In genomic region chr5:178208540-178209227, GRCh38 we compare ENCODE assay signal across 11 cellular contexts. TPM values are rescaled to one million over a fixed set of nuclear protein-coding genes. Genes with fewer than 3 reads are reported as not detected.
DNase-seq lines count a peak whose midpoint lies in the region; ATAC-seq and TF ChIP-seq lines count a peak whose summit lies in the region.
"Had no signal": no experiment of that assay in that cellular context is flagged by ENCODE, and none has a peak within 500 bp of the region (broad histone marks: within the 10 kb centered on the region; RNA-seq: fewer than 3 reads in every experiment).

No MANE protein-coding gene starts in this region.

- H3K23ac ChIP-seq in mesenchymal stem cell (ENCODE audit: low read length in 2 of 2): no peak overlapping the region

- CTCF ChIA-PET in BJ (lab: Yijun Ruan, JAX) (no interaction called here), WTC11 (lab: Charles Lee) (interaction anchor here (1.1 kb wide), 1 partner anchor 15 kb away, joined by 3 read pairs; no protein-coding TSS in a partner anchor)

- no peak overlapping the region for H3K18ac ChIP-seq in mesenchymal stem cell (ENCODE audit: low read depth in 1 of 2, low read length in 2 of 2)

- no peak overlapping the region for H3K4ac ChIP-seq in mesenchymal stem cell (ENCODE audit: low read depth in 1 of 2, low read length in 2 of 2)

- DNase-seq in BJ (ENCODE audit: low read depth): no peak
- peak; percentile 9 for DNase-seq in WTC11 (ENCODE audit: low spot score)
- peak; percentile 43 for DNase-seq in mesenchymal stem cell
- no peak for DNase-seq in HK-2 (ENCODE audit: unreplicated experiment)
- DNase-seq in NCI-H226: no peak
- no peak for DNase-seq in stimulated activated naive CD4-positive, alpha-beta T cell treated with Interleukin-2 at 50 U/mL for 16 hours (lab: John Stamatoyannopoulos, UW)
- no peak for DNase-seq in NCI-H1436 (lab: John Stamatoyannopoulos, UW)
- DNase-seq: naive thymus-derived CD4-positive, alpha-beta T cell had no signal

- H3K9ac ChIP-seq in mesenchymal stem cell (ENCODE audit: low read length): no peak overlapping the region

- no peaks in the 10 kb centered on the region; the same call in 1 of the 2 replicates for H3K27me3 Mint-ChIP-seq in WTC11 (ENCODE audit: low read depth)

- H2BK120ac ChIP-seq in mesenchymal stem cell (ENCODE audit: low read depth, low read length): no peak overlapping the region

- H2BK15ac ChIP-seq in mesenchymal stem cell (ENCODE audit: low read depth, poor library complexity, severe bottlenecking): no peak overlapping the region

- H4K91ac ChIP-seq in mesenchymal stem cell (ENCODE audit: low read length): no peak overlapping the region

- H3K27me3 ChIP-seq in BJ (ENCODE audit: control insufficient read depth, insufficient read depth, low read length) (no peaks in the 10 kb centered on the region), mesenchymal stem cell (ENCODE audit: control insufficient read depth in 1 of 2, insufficient read depth in 1 of 2, low read length in 2 of 2) (no peaks in the 10 kb centered on the region)
- H3K27me3 ChIP-seq: ascending aorta, heart left ventricle had no signal

- peak overlapping the region; percentile 26; the same call in 1 of the 2 replicates for H3K27ac Mint-ChIP-seq in WTC11

- no peak overlapping the region for H2BK5ac ChIP-seq in mesenchymal stem cell (ENCODE audit: low read depth, low read length, poor library complexity, severe bottlenecking)

- no peak overlapping the region for H2AFZ ChIP-seq in mesenchymal stem cell (ENCODE audit: low read depth, low read length)

- H3K9me3 ChIP-seq in mesenchymal stem cell (ENCODE audit: control insufficient read depth, low read length): no peaks in the 10 kb centered on the region
- H3K9me3 ChIP-seq: ascending aorta, heart left ventricle had no signal

- peaks cover 21% of the 10 kb centered on the region for H3K4me1 Mint-ChIP-seq in WTC11

- no peak overlapping the region for H2AK5ac ChIP-seq in mesenchymal stem cell (ENCODE audit: low read length, severe bottlenecking)

- POLR2A ChIA-PET in BJ (lab: Charles Lee) (no interaction called here), WTC11 (lab: Charles Lee) (interaction anchor here (0.6 kb wide), 1 partner anchor 25 kb away, joined by 3 read pairs; no protein-coding TSS in a partner anchor)

- no peaks in the 10 kb centered on the region for H3K9me3 Mint-ChIP-seq in WTC11

- H3K4me1 ChIP-seq in mesenchymal stem cell (ENCODE audit: control insufficient read depth, insufficient read depth, low read depth, low read length): peaks cover 18% of the 10 kb centered on the region

- TF ChIP-seq CTCF in BJ (IDR thresholded peaks at IDR 0.05; ENCODE audit: insufficient read depth, low read depth, low read length) (0 out of 2 replicates have a peak, but pooled peaks have one; percentile 19), GM12872 (IDR thresholded peaks at IDR 0.05; ENCODE audit: insufficient read depth, low read depth, low read length) (peak; percentile 39; the same call in 2 of the 3 replicates), WTC11 (IDR thresholded peaks at IDR 0.05) (no peak)

- H3K79me1 ChIP-seq in mesenchymal stem cell (replicated peaks; ENCODE audit: low read length, poor library complexity, severe bottlenecking): peaks cover 24% of the 10 kb centered on the region

- WGBS in mesenchymal stem cell: 98% methylated on average over 3 of the region's 5 CpGs

- H3K4me3 Mint-ChIP-seq in WTC11: no peak overlapping the region

- H3K27ac ChIP-seq in mesenchymal stem cell (ENCODE audit: low read length, poor library complexity, severe bottlenecking): no peak overlapping the region
- H3K27ac ChIP-seq: ascending aorta, heart left ventricle had no signal

- ATAC-seq in WTC11: no peak
- ATAC-seq: heart left ventricle; naive thymus-derived CD4-positive, alpha-beta T cell had no signal

- no peak overlapping the region for H4K8ac ChIP-seq in mesenchymal stem cell (ENCODE audit: low read length)

- no peak overlapping the region for H3K4me2 ChIP-seq in mesenchymal stem cell (ENCODE audit: low read length, poor library complexity, severe bottlenecking)

- no peak overlapping the region for H3K14ac ChIP-seq in mesenchymal stem cell (ENCODE audit: low read length in 2 of 2)

- no peak overlapping the region for H2BK12ac ChIP-seq in mesenchymal stem cell (ENCODE audit: low read length in 2 of 2)

- no peak overlapping the region for H3K4me3 ChIP-seq in BJ (ENCODE audit: low read depth, low read length)
- no peak overlapping the region for H3K4me3 ChIP-seq in mesenchymal stem cell (ENCODE audit: insufficient read depth in 1 of 2, low read depth in 1 of 2, low read length in 2 of 2)
- H3K4me3 ChIP-seq: ascending aorta, heart left ventricle had no signal

- H3K36me3 ChIP-seq in BJ (ENCODE audit: control insufficient read depth, insufficient read depth, low read length): peaks cover 47% of the 10 kb centered on the region
- H3K36me3 ChIP-seq in mesenchymal stem cell (ENCODE audit: control insufficient read depth in 1 of 2, insufficient read depth in 2 of 2, low read depth in 1 of 2, low read length in 2 of 2): peaks cover 68 to 82% of the 10 kb centered on the region in 2 experiments

- H3K36me3 Mint-ChIP-seq in WTC11: peaks cover 86% of the 10 kb centered on the region

TF ChIP-seq in WTC11, 78 proteins besides CTCF, POLR2A, EP300 and RAD21 (continues in another document):
- TF ChIP-seq ARID4B (CRISPR knock-in tag; IDR thresholded peaks at IDR 0.05; ENCODE audit: borderline replicate concordance) (no peak), PREB (CRISPR knock-in tag; IDR thresholded peaks at IDR 0.05; ENCODE audit: borderline replicate concordance) (no peak), E2F4 (CRISPR knock-in tag; IDR thresholded peaks at IDR 0.05; ENCODE audit: borderline replicate concordance, low read depth) (no peak), ESRRA (CRISPR knock-in tag; IDR thresholded peaks at IDR 0.05; ENCODE audit: borderline replicate concordance) (no peak)

RNA-seq across cellular contexts. Expression of gene HNRNPAB, which starts 4.4 kb away (rescaled TPM):
- 59.3 and 80.3 TPM in 2 replicates for polyA plus RNA-seq in BJ (2011; rRNA removed)
- 19.9 and 28.9 TPM in 2 replicates for polyA minus RNA-seq in BJ (2011; rRNA and poly(A)+ RNA removed)
- 414 to 457 TPM (median 419 TPM) in 3 replicates for total RNA-seq in WTC11 (2021)
- 114 TPM for polyA plus RNA-seq in mesenchymal stem cell (2013, experiment 1 of 2)
- 110 TPM for polyA plus RNA-seq in mesenchymal stem cell (2013, experiment 2 of 2)

RNA-seq across cellular contexts. Expression of gene GMCL2, which starts 21.5 kb away (rescaled TPM):
- polyA plus RNA-seq in BJ (2011; rRNA removed): not detected in 2 replicates
- not detected in 2 replicates for polyA minus RNA-seq in BJ (2011; rRNA and poly(A)+ RNA removed)
- not detected in 3 replicates for total RNA-seq in WTC11 (2021)
- not detected for polyA plus RNA-seq in mesenchymal stem cell (2013, experiment 1 of 2)
- polyA plus RNA-seq in mesenchymal stem cell (2013, experiment 2 of 2): not detected
- total RNA-seq: ascending aorta; heart left ventricle; naive thymus-derived CD4-positive, alpha-beta T cell had no signal
- polyA plus RNA-seq: heart left ventricle; naive thymus-derived CD4-positive, alpha-beta T cell had no signal

RNA-seq across cellular contexts. Expression of gene PHYKPL, which starts 23.9 kb away (rescaled TPM):
- polyA plus RNA-seq in BJ (2011; rRNA removed): 34.3 and 48.5 TPM in 2 replicates
- polyA minus RNA-seq in BJ (2011; rRNA and poly(A)+ RNA removed): 42.6 and 56.9 TPM in 2 replicates
- 30.9 to 41.7 TPM (median 31.7 TPM) in 3 replicates for total RNA-seq in WTC11 (2021)
- 14.7 TPM for polyA plus RNA-seq in mesenchymal stem cell (2013, experiment 1 of 2)
- 13.6 TPM for polyA plus RNA-seq in mesenchymal stem cell (2013, experiment 2 of 2)

RNA-seq across cellular contexts. Expression of gene NHP2, which starts 55.0 kb away (rescaled TPM):
- 101 and 131 TPM in 2 replicates for polyA plus RNA-seq in BJ (2011; rRNA removed)
- polyA minus RNA-seq in BJ (2011; rRNA and poly(A)+ RNA removed): 28.0 and 35.3 TPM in 2 replicates
- 263 to 269 TPM (median 264 TPM) in 3 replicates for total RNA-seq in WTC11 (2021)
- 114 TPM for polyA plus RNA-seq in mesenchymal stem cell (2013, experiment 1 of 2)
- 119 TPM for polyA plus RNA-seq in mesenchymal stem cell (2013, experiment 2 of 2)

Comparison
In these comparisons a context has a peak if more than half of its experiments do, and no peak if none do; other contexts are left out.
1. DNase-seq: peak in WTC11 (single experiment) and mesenchymal stem cell (single experiment); none in BJ (single experiment), HK-2 (single experiment), NCI-H226 (single experiment), stimulated activated naive CD4-positive, alpha-beta T cell treated with Interleukin-2 at 50 U/mL for 16 hours (single experiment) and NCI-H1436 (single experiment).